Comparison of ENCODE assay signal across 37 cellular contexts in the genomic region with DNA sequence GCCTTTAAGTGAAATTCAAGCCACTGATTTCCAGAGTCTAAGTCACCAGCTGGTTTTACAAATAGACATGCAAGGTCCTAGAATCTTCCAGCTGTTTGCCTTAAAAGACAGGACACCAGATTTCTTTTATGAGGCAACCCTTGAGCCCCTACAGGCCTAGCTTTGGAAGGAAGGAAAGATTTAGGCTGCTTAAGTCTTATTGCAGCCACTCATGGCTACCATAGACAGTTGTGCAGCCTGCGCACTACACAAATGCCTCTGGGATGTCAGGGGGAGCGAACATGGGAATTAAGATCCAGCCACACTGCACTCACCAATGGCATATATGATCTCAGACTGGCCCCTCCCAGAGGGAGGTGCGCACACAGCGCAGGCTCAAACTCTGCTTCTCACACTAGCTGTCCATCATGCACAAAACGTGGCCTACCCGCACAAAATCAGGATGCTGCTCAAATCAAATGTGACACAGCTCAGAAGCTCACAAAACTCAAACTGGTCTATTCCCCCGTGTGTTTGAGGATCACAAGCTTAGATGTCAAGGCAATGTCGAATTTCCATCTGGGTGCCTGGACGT. TPM values are rescaled to one million over a fixed set of nuclear protein-coding genes. Genes with fewer than 3 reads are reported as not detected.
DNase-seq lines count a peak whose midpoint lies in the region; ATAC-seq, FAIRE-seq and TF ChIP-seq lines count a peak whose summit lies in the region.
"Had no signal": no experiment of that assay in that cellular context is flagged by ENCODE, and none has a peak within 500 bp of the region (broad histone marks: within the 10 kb centered on the region; RNA-seq: fewer than 3 reads in every experiment).

No MANE protein-coding gene starts in this region.

- TF ChIP-seq EP300 in SK-N-SH (IDR thresholded peaks at IDR 0.05; ENCODE audit: borderline replicate concordance in 1 of 2, low read depth in 1 of 2, low read length in 1 of 2), result no peak

- H2AFZ ChIP-seq in SK-N-SH (ENCODE audit: low read depth), result no peak overlapping the region
- no peak overlapping the region for H2AFZ ChIP-seq in smooth muscle cell (ENCODE audit: low read depth)

- H3K27ac ChIP-seq in SK-N-SH (ENCODE audit: low read depth in 2 of 2, low read length in 1 of 2) (no peak overlapping the region), smooth muscle cell (ENCODE audit: low read depth) (peak overlapping the region; percentile 38)
- no peak overlapping the region for H3K27ac ChIP-seq in CD4-positive, alpha-beta memory T cell (ENCODE audit: low read depth, low read length)
- H3K27ac ChIP-seq: Peyer's patch, sigmoid colon, testis had no signal

- no peak overlapping the region for H3K27ac Mint-ChIP-seq in CD4-positive, alpha-beta memory T cell
- H3K27ac Mint-ChIP-seq: activated CD8-positive, alpha-beta T cell treated with anti-CD3 and anti-CD28 coated beads for 36 hours; activated naive CD4-positive, alpha-beta T cell treated with anti-CD3 and anti-CD28 coated beads, Interleukin-2, amount 50 U/mL, for 72 hours; activated T-helper 2 cell treated with anti-CD3 and anti-CD28 coated beads, Interferon-gamma antibody, Interleukin-2, Interleukin-4, amounts not matched to agents 10 μg/mL and 5 μg/mL and 100 μg/mL, durations not matched to agents 14 hours and 24 hours and 36 hours; CD8-positive, alpha-beta memory T cell had no signal

- 90% methylated on average over 7 of the region's 9 CpGs for WGBS in SK-N-SH (ENCODE audit: low lambda C conversion rate)
- WGBS in smooth muscle cell (ENCODE audit: low lambda C conversion rate), result 63% methylated on average over 9 of the region's 9 CpGs

- H3K27me3 Mint-ChIP-seq in CD4-positive, alpha-beta memory T cell, result peaks cover 3 to 4% of the 10 kb centered on the region in 2 donors
- H3K27me3 Mint-ChIP-seq: activated CD8-positive, alpha-beta T cell treated with anti-CD3 and anti-CD28 coated beads for 36 hours had no signal

- DNase-seq in SK-N-SH (no peak), bronchial epithelial cell (ENCODE audit: low read depth) (no peak), left cardiac atrium (no peak), smooth muscle cell (lab: John Stamatoyannopoulos, UW; ENCODE audit: unreplicated experiment) (no peak)
- DNase-seq in CD4-positive, alpha-beta memory T cell, result no peak
- DNase-seq in activated CD4-positive, alpha-beta T cell treated with anti-CD3 and anti-CD28 coated beads, Interleukin-2, amount 50 U/mL, for 4 hours, result no peak
- DNase-seq: 8988T; activated CD4-positive, CD25-positive, alpha-beta regulatory T cell treated with anti-CD3 and anti-CD28 coated beads, Interleukin-2, amount 50 U/mL, for 72 hours; activated CD8-positive, alpha-beta T cell treated with anti-CD3 and anti-CD28 coated beads for 36 hours; anterior cingulate cortex; CD8-positive, alpha-beta memory T cell; central memory CD4-positive, alpha-beta T cell; DMS153; glutamatergic neuron; GOT3; MM.1S; NCI-H2029; NCI-H526 treated with DMSO at 0.1 percent for 48 hours; Peyer's patch; posterior cingulate gyrus; sigmoid colon; stimulated activated CD4-positive, alpha-beta T cell treated with anti-CD3 and anti-CD28 coated beads, Interleukin-15, amount 100 ng/mL, for 24 hours; stimulated activated naive CD4-positive, alpha-beta T cell; testis had no signal

- H3K36me3 Mint-ChIP-seq in CD4-positive, alpha-beta memory T cell, result no peaks in the 10 kb centered on the region
- H3K36me3 Mint-ChIP-seq: CD8-positive, alpha-beta memory T cell had no signal

- POLR2A ChIA-PET in SK-N-SH (lab: Yijun Ruan, JAX), result interaction anchor here (1.2 kb wide), 1 partner anchor 9 kb away, joined by 4 read pairs; no protein-coding TSS in a partner anchor
- POLR2A ChIA-PET in CD4-positive, alpha-beta memory T cell (lab: Charles Lee; ENCODE audit: partially characterized antibody), result no interaction called here

- H3K4me1 ChIP-seq in SK-N-SH (ENCODE audit: control insufficient read depth in 1 of 2, insufficient read depth in 2 of 2, low read depth in 1 of 2, low read length in 1 of 2) (peaks cover 0 to 20% of the 10 kb centered on the region in 2 experiments; a peak in 1 of 4 replicates), smooth muscle cell (ENCODE audit: low read depth) (no peaks in the 10 kb centered on the region)
- H3K4me1 ChIP-seq in CD4-positive, alpha-beta memory T cell (ENCODE audit: insufficient read depth, low read length), result no peaks in the 10 kb centered on the region
- H3K4me1 ChIP-seq: Peyer's patch, sigmoid colon, testis had no signal

- H3K27me3 ChIP-seq in SK-N-SH (ENCODE audit: insufficient read depth), result no peaks in the 10 kb centered on the region
- no peaks in the 10 kb centered on the region for H3K27me3 ChIP-seq in bronchial epithelial cell (ENCODE audit: control insufficient read depth, insufficient read depth, low read length)
- H3K27me3 ChIP-seq in smooth muscle cell (ENCODE audit: low read depth), result no peaks in the 10 kb centered on the region
- no peaks in the 10 kb centered on the region for H3K27me3 ChIP-seq in CD4-positive, alpha-beta memory T cell (ENCODE audit: insufficient read depth, low read length)
- H3K27me3 ChIP-seq: Peyer's patch, sigmoid colon, testis had no signal

- H3K4me2 ChIP-seq in SK-N-SH (no peak overlapping the region), smooth muscle cell (no peak overlapping the region)

- no peak overlapping the region for H3K4me3 Mint-ChIP-seq in CD4-positive, alpha-beta memory T cell
- H3K4me3 Mint-ChIP-seq: activated CD8-positive, alpha-beta T cell treated with anti-CD3 and anti-CD28 coated beads for 36 hours; CD8-positive, alpha-beta memory T cell; T-helper 1 cell treated with Interleukin-12 subunit alpha and Interleukin-12 subunit beta and Interleukin-4 antibody, amounts not matched to agents 30 μg/mL and 1 μg/mL, for 36 hours had no signal

- H3K36me3 ChIP-seq in SK-N-SH (replicated peaks in 1 of 2; ENCODE audit: control insufficient read depth in 1 of 2, insufficient read depth in 2 of 2, low read length in 1 of 2) (no peaks in the 10 kb centered on the region), bronchial epithelial cell (ENCODE audit: control insufficient read depth, insufficient read depth, low read length) (no peaks in the 10 kb centered on the region), smooth muscle cell (ENCODE audit: low read depth) (no peaks in the 10 kb centered on the region)
- no peaks in the 10 kb centered on the region for H3K36me3 ChIP-seq in CD4-positive, alpha-beta memory T cell (ENCODE audit: insufficient read depth, low read length)
- H3K36me3 ChIP-seq: Peyer's patch, sigmoid colon had no signal

- peak; percentile 81 for FAIRE-seq in bronchial epithelial cell (lab: Jason Lieb, UNC)
- FAIRE-seq: endometrium, GM12892, TTC549 had no signal

- no peaks in the 10 kb centered on the region for H3K4me1 Mint-ChIP-seq in CD4-positive, alpha-beta memory T cell
- H3K4me1 Mint-ChIP-seq: CD8-positive, alpha-beta memory T cell had no signal

- no peaks in the 10 kb centered on the region for H4K20me1 ChIP-seq in SK-N-SH (ENCODE audit: insufficient read depth)
- no peaks in the 10 kb centered on the region for H4K20me1 ChIP-seq in smooth muscle cell (ENCODE audit: low read depth)

- TF ChIP-seq CTCF in SK-N-SH (IDR thresholded peaks at IDR 0.05) (no peak), bronchial epithelial cell (IDR thresholded peaks at IDR 0.05; ENCODE audit: insufficient read depth, low read length, severe bottlenecking) (no peak), smooth muscle cell (IDR thresholded peaks at IDR 0.05; ENCODE audit: borderline replicate concordance, insufficient read depth, poor library complexity, severe bottlenecking) (no peak)

- intact Hi-C loops in left cardiac atrium (cut with DNase I), result no loop called here
- intact Hi-C loops in CD4-positive, alpha-beta memory T cell (cut with micrococcal nuclease), result no loop called here

- no peak overlapping the region for H3K4me3 ChIP-seq in SK-N-SH (ENCODE audit: low read depth in 2 of 2, low read length in 1 of 2)
- H3K4me3 ChIP-seq in bronchial epithelial cell (ENCODE audit: low read depth, low read length), result no peak overlapping the region
- no peak overlapping the region for H3K4me3 ChIP-seq in smooth muscle cell
- H3K4me3 ChIP-seq in CD4-positive, alpha-beta memory T cell (ENCODE audit: low read length in 2 of 2), result no peak overlapping the region
- H3K4me3 ChIP-seq: Peyer's patch, sigmoid colon, testis had no signal

- H3K9me3 Mint-ChIP-seq in CD4-positive, alpha-beta memory T cell, result peaks cover 0 to 15% (median 5%) of the 10 kb centered on the region in 8 donors
- H3K9me3 Mint-ChIP-seq: activated T-helper 2 cell treated with anti-CD3 and anti-CD28 coated beads, Interferon-gamma antibody, Interleukin-2, Interleukin-4, amounts not matched to agents 10 μg/mL and 5 μg/mL and 100 μg/mL, durations not matched to agents 14 hours and 24 hours and 36 hours had no signal

- H3K9me3 ChIP-seq in SK-N-SH (no peaks in the 10 kb centered on the region), smooth muscle cell (replicated peaks; ENCODE audit: low read depth) (no peaks in the 10 kb centered on the region)
- no peaks in the 10 kb centered on the region for H3K9me3 ChIP-seq in CD4-positive, alpha-beta memory T cell (ENCODE audit: control insufficient read depth in 1 of 2, low read length in 2 of 2)
- H3K9me3 ChIP-seq: Peyer's patch, sigmoid colon, testis had no signal

- no peak for TF ChIP-seq RAD21 in SK-N-SH (IDR thresholded peaks at IDR 0.05; ENCODE audit: low read length)

- CTCF ChIA-PET in SK-N-SH (lab: Yijun Ruan, JAX), result interaction anchor here (0.7 to 2.4 kb wide), 12 partner anchors 10 to 601 kb away, joined by 3 to 10 read pairs (median 4); no protein-coding TSS in a partner anchor
- CTCF ChIA-PET in CD4-positive, alpha-beta memory T cell (lab: Charles Lee; ENCODE audit: partially characterized antibody), result interaction anchor here (1.1 kb wide), 1 partner anchor 18 kb away, joined by 4 read pairs; no protein-coding TSS in a partner anchor

- H3K9me2 ChIP-seq in SK-N-SH, result no peaks in the 10 kb centered on the region

- ATAC-seq in SK-N-SH treated with all-trans-retinoic acid at 6 μM for 48 hours, result peak; percentile 32; the same call in 2 of the 3 replicates
- ATAC-seq in left cardiac atrium, result peak; percentile 26 to 58
- no peak for ATAC-seq in activated CD4-positive, CD25-positive, alpha-beta regulatory T cell treated with anti-CD3 and anti-CD28 coated beads, Interleukin-2, amount 50 U/mL, for 24 hours
- ATAC-seq: activated CD8-positive, alpha-beta T cell treated with anti-CD3 and anti-CD28 coated beads for 36 hours; activated naive CD4-positive, alpha-beta T cell treated with anti-CD3 and anti-CD28 coated beads, Interleukin-2, amount 50 U/mL, for 72 hours had no signal

- no peaks in the 10 kb centered on the region for H3K79me2 ChIP-seq in SK-N-SH (ENCODE audit: insufficient read depth)
- no peaks in the 10 kb centered on the region for H3K79me2 ChIP-seq in smooth muscle cell (ENCODE audit: low read depth)

- H3F3A ChIP-seq in SK-N-SH (replicated peaks; ENCODE audit: insufficient read depth) (no peaks in the 10 kb centered on the region), smooth muscle cell (ENCODE audit: low read depth) (no peaks in the 10 kb centered on the region)

- H3K9ac ChIP-seq in SK-N-SH, result no peak overlapping the region
- no peak overlapping the region for H3K9ac ChIP-seq in smooth muscle cell (ENCODE audit: low read depth)

RNA-seq across cellular contexts. Expression of a gene that starts 42.8 kb away (rescaled TPM):
- not detected in 2 replicates for polyA plus RNA-seq in SK-N-SH (2012; rRNA removed)
- polyA plus RNA-seq in SK-N-SH (2012; cell fraction: cytosol; rRNA removed), result not detected in 2 replicates
- not detected in 2 replicates for polyA plus RNA-seq in SK-N-SH (2012; cell fraction: nucleus; rRNA removed)
- total RNA-seq in bronchial epithelial cell, result not detected in 2 replicates
- not detected for total RNA-seq in left cardiac atrium
- total RNA-seq in smooth muscle cell, result 5.3 and 14.3 TPM in 2 replicates
- 19.0 and 32.7 TPM in 2 replicates for polyA plus RNA-seq in smooth muscle cell
- total RNA-seq in CD4-positive, alpha-beta memory T cell, result not detected
- polyA plus RNA-seq in CD4-positive, alpha-beta memory T cell, result not detected
- total RNA-seq: activated CD8-positive, alpha-beta T cell treated with anti-CD3 and anti-CD28 coated beads for 36 hours; activated naive CD4-positive, alpha-beta T cell treated with anti-CD3 and anti-CD28 coated beads, Interleukin-2, amount 50 U/mL, for 72 hours; activated T-helper 2 cell treated with anti-CD3 and anti-CD28 coated beads, Interferon-gamma antibody, Interleukin-2, Interleukin-4, amounts not matched to agents 10 μg/mL and 5 μg/mL and 100 μg/mL, durations not matched to agents 14 hours and 24 hours and 36 hours; CD8-positive, alpha-beta memory T cell; dermis microvascular lymphatic vessel endothelial cell; HT-29; kidney epithelial cell; lung microvascular endothelial cell; Peyer's patch; sigmoid colon; SK-MEL-5; testis had no signal
- polyA plus RNA-seq: CD8-positive, alpha-beta memory T cell; sigmoid colon had no signal

Comparison
In these comparisons a context has a peak if more than half of its experiments do, and no peak if none do; other contexts are left out.
1. ATAC-seq: peak in SK-N-SH treated with all-trans-retinoic acid at 6 μM for 48 hours (single experiment) and left cardiac atrium (2 of 2); none in activated CD4-positive, CD25-positive, alpha-beta regulatory T cell treated with anti-CD3 and anti-CD28 coated beads, Interleukin-2, amount 50 U/mL, for 24 hours (0 of 2).